Comparison of ENCODE assay signal across 1 cellular context in genomic region chrX:30141966-30142365, GRCh38.
TF ChIP-seq lines count a peak whose summit lies in the region.

No MANE protein-coding gene starts in this region.

TF ChIP-seq in GM23338, 12 proteins besides CTCF, POLR2A, EP300 and RAD21 (continued from another document):
- TF ChIP-seq ZNF462 (CRISPR knock-in tag; IDR thresholded peaks at IDR 0.05) (no peak), EZH2 (IDR thresholded peaks at IDR 0.05; ENCODE audit: low read depth, unreplicated experiment) (no peak), JUNB (IDR thresholded peaks at IDR 0.05; ENCODE audit: unreplicated experiment) (no peak), EZH2phosphoT487 (IDR thresholded peaks at IDR 0.05; ENCODE audit: unreplicated experiment) (no peak), NANOG (IDR thresholded peaks at IDR 0.05; ENCODE audit: borderline replicate concordance) (no peak), STAT1 (IDR thresholded peaks at IDR 0.05; ENCODE audit: unreplicated experiment) (no peak), REST (IDR thresholded peaks at IDR 0.05; ENCODE audit: unreplicated experiment) (no peak), POLR2AphosphoS5 (IDR thresholded peaks at IDR 0.05; ENCODE audit: low read depth) (no peak)
